In the genomic region with DNA sequence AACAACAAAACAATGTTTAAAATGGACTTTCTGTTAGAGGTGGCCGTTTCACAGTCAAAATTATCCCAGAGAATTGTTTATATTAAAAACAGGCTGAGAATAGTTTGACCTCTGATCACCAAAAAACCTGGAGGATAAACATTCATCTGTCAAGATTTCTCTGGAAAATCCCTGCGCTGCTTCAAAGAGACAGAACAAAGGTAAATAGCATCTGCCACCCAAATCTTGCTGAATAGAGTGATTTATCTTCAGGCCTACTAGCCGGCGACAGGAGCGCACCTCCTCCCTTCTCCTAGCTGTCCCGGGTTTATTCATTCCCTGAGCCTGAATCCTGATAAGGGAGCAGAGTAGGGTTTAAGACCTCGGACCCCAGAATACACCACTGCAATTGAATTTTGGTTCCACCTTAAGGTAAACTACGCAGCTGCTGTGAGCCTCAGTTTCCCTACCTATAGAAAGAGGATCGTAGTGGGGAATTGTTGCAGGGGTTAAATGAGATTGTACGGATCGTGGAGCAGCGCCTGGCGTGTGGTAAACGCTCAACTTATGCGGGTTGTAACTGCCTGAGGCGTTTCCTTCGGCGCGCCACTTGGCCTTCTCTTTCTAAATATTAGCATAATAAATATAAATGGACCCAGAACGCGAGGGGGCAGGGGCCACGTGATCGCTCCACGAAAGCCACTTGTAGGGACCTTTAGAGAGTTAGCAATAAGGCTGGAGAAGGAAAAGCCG, we compare ENCODE assay signal across 9 cellular contexts. TPM values are rescaled to one million over a fixed set of nuclear protein-coding genes. Genes with fewer than 3 reads are reported as not detected.
DNase-seq lines count a peak whose midpoint lies in the region; ATAC-seq, FAIRE-seq and TF ChIP-seq lines count a peak whose summit lies in the region.
"Had no signal": no experiment of that assay in that cellular context is flagged by ENCODE, and none has a peak within 500 bp of the region (broad histone marks: within the 10 kb centered on the region; RNA-seq: fewer than 3 reads in every experiment).

No MANE protein-coding gene starts in this region.

- H3K4me3 ChIP-seq in heart right ventricle (peak overlapping the region; percentile 26 to 95 (median 84)), pancreas (peak overlapping the region; percentile 69 to 96 (median 92))

- ATAC-seq in HG02840 (IDR thresholded peaks at IDR 0.05; ENCODE audit: low FRiP score, unreplicated experiment) (peak; percentile 16), heart right ventricle (no peak), pancreas (peak; percentile 8 to 44 (median 12))

- TF ChIP-seq CTCF in heart right ventricle (IDR thresholded peaks at IDR 0.05) (no peak), pancreas (IDR thresholded peaks at IDR 0.05) (no peak)

- intact Hi-C loops in activated T-helper 2 cell treated with anti-CD3 and anti-CD28 coated beads, Interferon-gamma antibody, Interleukin-2, Interleukin-4, amounts not matched to agents 10 μg/mL and 5 μg/mL and 100 μg/mL, durations not matched to agents 14 hours and 24 hours and 36 hours (cut with micrococcal nuclease) = loop anchor here (10.0 kb wide), 1 partner anchor 738 kb away; the partner anchor contains the start of gene TES
- intact Hi-C loops in heart right ventricle (cut with DNase I) (loop anchor here in 2 of 10 donors (5.0 kb wide), 2 partner anchors 64 to 91 kb away; partner anchors contain the start of gene CAPZA2 (in 1 of the 2)), pancreas (cut with DNase I) (no loop called here)

- H3K4me1 ChIP-seq in heart right ventricle (peaks cover 0 to 49% (median 37%) of the 10 kb centered on the region in 9 donors), pancreas (peaks cover 10 to 28% (median 21%) of the 10 kb centered on the region in 3 donors)

- H3K9me3 ChIP-seq in heart right ventricle = no peaks in the 10 kb centered on the region
- no peaks in the 10 kb centered on the region for H3K9me3 ChIP-seq in pancreas

- H3K36me3 ChIP-seq in heart right ventricle (no peaks in the 10 kb centered on the region), pancreas (no peaks in the 10 kb centered on the region)

- peak overlapping the region; percentile 62 for H3K27ac Mint-ChIP-seq in activated T-helper 2 cell treated with anti-CD3 and anti-CD28 coated beads, Interferon-gamma antibody, Interleukin-2, Interleukin-4, amounts not matched to agents 10 μg/mL and 5 μg/mL and 100 μg/mL, durations not matched to agents 14 hours and 24 hours and 36 hours

- no peaks in the 10 kb centered on the region for H3K9me3 Mint-ChIP-seq in activated T-helper 2 cell treated with anti-CD3 and anti-CD28 coated beads, Interferon-gamma antibody, Interleukin-2, Interleukin-4, amounts not matched to agents 10 μg/mL and 5 μg/mL and 100 μg/mL, durations not matched to agents 14 hours and 24 hours and 36 hours

- 3 to 4% methylated on average over 25 of the region's 25 CpGs for WGBS in heart right ventricle, 2 donors
- 1% methylated on average over 25 of the region's 25 CpGs for WGBS in pancreas, 2 donors

- H3K27me3 Mint-ChIP-seq in activated T-helper 2 cell treated with anti-CD3 and anti-CD28 coated beads, Interferon-gamma antibody, Interleukin-2, Interleukin-4, amounts not matched to agents 10 μg/mL and 5 μg/mL and 100 μg/mL, durations not matched to agents 14 hours and 24 hours and 36 hours (ENCODE audit: low read depth) = peaks cover 14% of the 10 kb centered on the region

- H3K36me3 Mint-ChIP-seq in activated T-helper 2 cell treated with anti-CD3 and anti-CD28 coated beads, Interferon-gamma antibody, Interleukin-2, Interleukin-4, amounts not matched to agents 10 μg/mL and 5 μg/mL and 100 μg/mL, durations not matched to agents 14 hours and 24 hours and 36 hours (ENCODE audit: low read depth) = peaks cover 9% of the 10 kb centered on the region

- DNase-seq in NCI-H2107 treated with DMSO at 0.1 percent for 48 hours (lab: John Stamatoyannopoulos, UW; ENCODE audit: unreplicated experiment) = peak; percentile 65
- no peak for DNase-seq in NCI-H2107 (lab: John Stamatoyannopoulos, UW)
- DNase-seq in NCI-H2227 (lab: John Stamatoyannopoulos, UW; ENCODE audit: unreplicated experiment) = peak; percentile 78
- no peak for DNase-seq in activated T-helper 2 cell treated with anti-CD3 and anti-CD28 coated beads, Interferon-gamma antibody, Interleukin-2, Interleukin-4, amounts not matched to agents 10 μg/mL and 5 μg/mL and 100 μg/mL, durations not matched to agents 14 hours and 24 hours and 36 hours (ENCODE audit: low spot score)
- DNase-seq in heart right ventricle = peak; percentile 48 to 54
- DNase-seq in pancreas = peak in 5 of 6 donors; percentile 64 to 77 (median 72)
- DNase-seq in HK-2 (ENCODE audit: unreplicated experiment) = no peak

- H3K4me3 Mint-ChIP-seq in activated T-helper 2 cell treated with anti-CD3 and anti-CD28 coated beads, Interferon-gamma antibody, Interleukin-2, Interleukin-4, amounts not matched to agents 10 μg/mL and 5 μg/mL and 100 μg/mL, durations not matched to agents 14 hours and 24 hours and 36 hours (ENCODE audit: low read depth) = peak overlapping the region; percentile 80

- no peak for FAIRE-seq in pancreas (lab: Jason Lieb, UNC)
- FAIRE-seq: G401.6 had no signal

- H3K4me1 Mint-ChIP-seq in activated T-helper 2 cell treated with anti-CD3 and anti-CD28 coated beads, Interferon-gamma antibody, Interleukin-2, Interleukin-4, amounts not matched to agents 10 μg/mL and 5 μg/mL and 100 μg/mL, durations not matched to agents 14 hours and 24 hours and 36 hours (ENCODE audit: low read depth) = peaks cover 29% of the 10 kb centered on the region

- peak overlapping the region; percentile 98 to 100 (median 99) for H3K27ac ChIP-seq in heart right ventricle
- peak overlapping the region; percentile 99 to 100 (median 100) for H3K27ac ChIP-seq in pancreas

- H3K27me3 ChIP-seq in heart right ventricle (no peaks in the 10 kb centered on the region), pancreas (no peaks in the 10 kb centered on the region)

RNA-seq across cellular contexts. Expression of gene ST7, which starts 0.5 kb away (rescaled TPM):
- 8.0 and 10.0 TPM in 2 replicates for total RNA-seq in activated T-helper 2 cell treated with anti-CD3 and anti-CD28 coated beads, Interferon-gamma antibody, Interleukin-2, Interleukin-4, amounts not matched to agents 10 μg/mL and 5 μg/mL and 100 μg/mL, durations not matched to agents 14 hours and 24 hours and 36 hours
- total RNA-seq in heart right ventricle (10 to 100 TPM; 20.6 to 40.2 (median 24.4) TPM), pancreas (10 to 100 TPM; 16.4 to 20.2 (median 18.1) TPM)
- polyA plus RNA-seq in heart right ventricle (10 to 100 TPM; 20.1 to 22.7 TPM), pancreas (10 to 100 TPM in 1 of 2 donors, 1 to 10 TPM in 1; 8.2 to 16.1 TPM)

Comparison
In these comparisons a context has a peak if more than half of its experiments do, and no peak if none do; other contexts are left out.
1. DNase-seq: peak in NCI-H2107 treated with DMSO at 0.1 percent for 48 hours (single experiment), NCI-H2227 (single experiment), heart right ventricle (2 of 2) and pancreas (5 of 6); none in NCI-H2107 (single experiment), activated T-helper 2 cell treated with anti-CD3 and anti-CD28 coated beads, Interferon-gamma antibody, Interleukin-2, Interleukin-4, amounts not matched to agents 10 μg/mL and 5 μg/mL and 100 μg/mL, durations not matched to agents 14 hours and 24 hours and 36 hours (single experiment) and HK-2 (single experiment).
2. ATAC-seq: peak in HG02840 (single experiment) and pancreas (4 of 4); none in heart right ventricle (0 of 8).